In the genomic region with DNA sequence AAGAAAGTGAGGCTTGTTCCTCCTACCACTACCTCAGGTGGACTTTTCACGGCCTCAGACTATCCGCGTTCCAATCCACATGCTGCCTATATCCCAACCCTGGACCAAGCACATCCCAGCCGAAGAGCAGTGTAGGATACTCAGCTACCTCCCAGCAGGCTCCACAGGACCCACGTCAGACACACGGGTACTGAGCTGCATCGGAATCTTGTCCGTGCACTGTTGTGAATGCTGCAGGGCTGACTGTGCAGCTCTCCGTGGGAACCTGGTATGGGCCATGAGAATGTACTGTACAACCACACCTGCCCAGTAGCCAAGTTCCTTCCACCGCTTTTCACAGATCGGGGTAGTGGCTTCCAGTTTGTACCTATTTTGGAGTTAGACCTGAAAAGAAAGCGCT, we compare ENCODE assay signal across 33 cellular contexts. TPM values are rescaled to one million over a fixed set of nuclear protein-coding genes. Genes with fewer than 3 reads are reported as not detected.
DNase-seq lines count a peak whose midpoint lies in the region; ATAC-seq, FAIRE-seq and TF ChIP-seq lines count a peak whose summit lies in the region.
"Had no signal": no experiment of that assay in that cellular context is flagged by ENCODE, and none has a peak within 500 bp of the region (broad histone marks: within the 10 kb centered on the region; RNA-seq: fewer than 3 reads in every experiment).

No MANE protein-coding gene starts in this region.

- POLR2A ChIA-PET in K562 (lab: Yijun Ruan, JAX) = interaction anchor here (0.6 to 0.7 kb wide), 2 partner anchors 29 to 171 kb away, joined by 3 read pairs; no protein-coding TSS in a partner anchor
- POLR2A ChIA-PET in H1 (lab: Charles Lee; ENCODE audit: partially characterized antibody) = no interaction called here

- H3K79me2 ChIP-seq in K562 (ENCODE audit: control insufficient read depth, insufficient read depth, low read length) (no peaks in the 10 kb centered on the region), H1 (ENCODE audit: control insufficient read depth in 1 of 2, insufficient read depth in 2 of 2, low read length in 2 of 2) (no peaks in the 10 kb centered on the region), trophoblast cell (ENCODE audit: control insufficient read depth, insufficient read depth, low read length, poor library complexity) (no peaks in the 10 kb centered on the region)

- no peak overlapping the region for H4K5ac ChIP-seq in H1 (ENCODE audit: insufficient read length, low read depth, low read length)

- no peaks in the 10 kb centered on the region for H3K36me3 Mint-ChIP-seq in activated T-helper 1 cell treated with anti-CD3 and anti-CD28 coated beads, Interleukin-12 subunit alpha, Interleukin-12 subunit beta, Interleukin-2, Interleukin-4 antibody, amounts not matched to agents 30 ng/mL and 10 ng/mL and 1 ng/mL, durations not matched to agents 14 hours and 24 hours and 36 hours (ENCODE audit: low read depth)
- H3K36me3 Mint-ChIP-seq in activated CD4-positive, alpha-beta T cell treated with anti-CD3 and anti-CD28 coated beads, Interleukin-2, amount 10 ng/mL, durations not matched to agents 24 days and 14 days (ENCODE audit: low read depth) = no peaks in the 10 kb centered on the region
- H3K36me3 Mint-ChIP-seq: CD14-positive monocyte; CD4-positive, alpha-beta memory T cell; CD4-positive, CD25-positive, alpha-beta regulatory T cell; CD8-positive, alpha-beta memory T cell had no signal

- intact Hi-C loops in K562 (cut with micrococcal nuclease) = no loop called here
- intact Hi-C loops in activated T-helper 1 cell treated with anti-CD3 and anti-CD28 coated beads, Interleukin-12 subunit alpha, Interleukin-12 subunit beta, Interleukin-2, Interleukin-4 antibody, amounts not matched to agents 30 ng/mL and 10 ng/mL and 1 ng/mL, durations not matched to agents 14 hours and 24 hours and 36 hours (cut with micrococcal nuclease) = no loop called here
- intact Hi-C loops in activated CD4-positive, alpha-beta T cell treated with anti-CD3 and anti-CD28 coated beads, Interleukin-2, amount 10 ng/mL, durations not matched to agents 24 days and 14 days (cut with micrococcal nuclease) = no loop called here

- no peaks in the 10 kb centered on the region for H3K36me3 ChIP-seq in K562 (ENCODE audit: control insufficient read depth, insufficient read depth, low read length)
- no peaks in the 10 kb centered on the region for H3K36me3 ChIP-seq in H1 (ENCODE audit: control insufficient read depth in 2 of 4, insufficient read depth in 4 of 4, low read length in 3 of 4)
- no peaks in the 10 kb centered on the region for H3K36me3 ChIP-seq in trophoblast cell (ENCODE audit: control insufficient read depth in 1 of 2, insufficient read depth in 2 of 2, low read length in 2 of 2)
- H3K36me3 ChIP-seq: BE2C, BLaER1 had no signal

- no peaks in the 10 kb centered on the region for H4K20me1 ChIP-seq in K562 (replicated peaks; ENCODE audit: control insufficient read depth, insufficient read depth, low read length)
- no peaks in the 10 kb centered on the region for H4K20me1 ChIP-seq in H1 (replicated peaks in 1 of 2; ENCODE audit: control insufficient read depth in 1 of 2, insufficient read depth in 2 of 2, low read length in 2 of 2)
- H4K20me1 ChIP-seq: BLaER1 had no signal

- H3K27me3 ChIP-seq in K562 (ENCODE audit: control insufficient read depth in 2 of 2, insufficient read depth in 2 of 2, low read length in 2 of 2) = no peaks in the 10 kb centered on the region
- no peaks in the 10 kb centered on the region for H3K27me3 ChIP-seq in H1 (replicated peaks in 1 of 4; ENCODE audit: control insufficient read depth in 3 of 4, extremely low read depth in 1 of 4, insufficient read depth in 3 of 4, low read length in 3 of 4)
- no peaks in the 10 kb centered on the region for H3K27me3 ChIP-seq in trophoblast cell (ENCODE audit: insufficient read depth, low read length)
- H3K27me3 ChIP-seq: BE2C, BLaER1 had no signal

- CTCF ChIA-PET in K562 (lab: Yijun Ruan, JAX; ENCODE audit: low intra/inter-chr PET ratio) (no interaction called here), H1 (lab: Charles Lee; ENCODE audit: partially characterized antibody) (no interaction called here)

- no peak overlapping the region for H3K4ac ChIP-seq in H1 (replicated peaks; ENCODE audit: insufficient read length, low read depth, low read length)
- no peak overlapping the region for H3K4ac ChIP-seq in trophoblast cell (ENCODE audit: low read depth, low read length)

- H3K4me1 Mint-ChIP-seq in activated T-helper 1 cell treated with anti-CD3 and anti-CD28 coated beads, Interleukin-12 subunit alpha, Interleukin-12 subunit beta, Interleukin-2, Interleukin-4 antibody, amounts not matched to agents 30 ng/mL and 10 ng/mL and 1 ng/mL, durations not matched to agents 14 hours and 24 hours and 36 hours (ENCODE audit: low read depth) = no peaks in the 10 kb centered on the region
- peaks cover 2% of the 10 kb centered on the region for H3K4me1 Mint-ChIP-seq in activated CD4-positive, alpha-beta T cell treated with anti-CD3 and anti-CD28 coated beads, Interleukin-2, amount 10 ng/mL, durations not matched to agents 24 days and 14 days
- H3K4me1 Mint-ChIP-seq: CD4-positive, CD25-positive, alpha-beta regulatory T cell had no signal

- H3K27ac ChIP-seq in K562 (ENCODE audit: extremely low read depth, low read depth, low read length) = no peak overlapping the region
- H3K27ac ChIP-seq in H1 (ENCODE audit: low read depth, low read length) = no peak overlapping the region
- no peak overlapping the region for H3K27ac ChIP-seq in trophoblast cell (ENCODE audit: low read depth, low read length)
- H3K27ac ChIP-seq: BLaER1 had no signal

- no peak overlapping the region for H3K27ac Mint-ChIP-seq in activated T-helper 1 cell treated with anti-CD3 and anti-CD28 coated beads, Interleukin-12 subunit alpha, Interleukin-12 subunit beta, Interleukin-2, Interleukin-4 antibody, amounts not matched to agents 30 ng/mL and 10 ng/mL and 1 ng/mL, durations not matched to agents 14 hours and 24 hours and 36 hours
- H3K27ac Mint-ChIP-seq in activated CD4-positive, alpha-beta T cell treated with anti-CD3 and anti-CD28 coated beads, Interleukin-2, amount 10 ng/mL, durations not matched to agents 24 days and 14 days = no peak overlapping the region
- H3K27ac Mint-ChIP-seq: CD4-positive, alpha-beta memory T cell; CD4-positive, CD25-positive, alpha-beta regulatory T cell; CD8-positive, alpha-beta memory T cell had no signal

- H3K9me3 ChIP-seq in K562 (replicated peaks; ENCODE audit: control insufficient read depth, insufficient read depth, low read depth, low read length) (no peaks in the 10 kb centered on the region), H1 (ENCODE audit: insufficient read depth in 2 of 2, low read depth in 1 of 2, low read length in 1 of 2) (no peaks in the 10 kb centered on the region), trophoblast cell (ENCODE audit: insufficient read depth, low read depth, low read length) (no peaks in the 10 kb centered on the region)
- H3K9me3 ChIP-seq: BE2C, BLaER1 had no signal

- H3K4me1 ChIP-seq in K562 (replicated peaks in 1 of 2; ENCODE audit: control insufficient read depth in 2 of 2, insufficient read depth in 2 of 2, low read length in 2 of 2) (peaks cover 0 to 14% of the 10 kb centered on the region in 2 experiments; a peak in 2 of 5 replicates), H1 (replicated peaks in 1 of 4; ENCODE audit: control insufficient read depth in 3 of 4, insufficient read depth in 4 of 4, low read length in 3 of 4) (no peaks in the 10 kb centered on the region), trophoblast cell (ENCODE audit: control insufficient read depth in 1 of 2, insufficient read depth in 2 of 2, low read length in 2 of 2) (no peaks in the 10 kb centered on the region)
- H3K4me1 ChIP-seq: BE2C, BLaER1 had no signal

- TF ChIP-seq RAD21 in K562 (CRISPR knock-in tag; conservative IDR thresholded peaks at IDR 0.05 in 1 of 2, IDR thresholded peaks at IDR 0.05 in 1 of 2) = no peak
- TF ChIP-seq RAD21 in H1 (IDR thresholded peaks at IDR 0.05 in 1 of 2, conservative IDR thresholded peaks at IDR 0.05 in 1 of 2; ENCODE audit: low read depth in 2 of 2, low read length in 2 of 2) = no peak

- no peak overlapping the region for H2BK5ac ChIP-seq in H1 (ENCODE audit: low read depth, low read length)
- no peak overlapping the region for H2BK5ac ChIP-seq in trophoblast cell (ENCODE audit: low read depth, low read length, poor library complexity)

- H4K91ac ChIP-seq in H1 (replicated peaks; ENCODE audit: insufficient read length, low read length) (no peak overlapping the region), trophoblast cell (ENCODE audit: low read depth, low read length) (no peak overlapping the region)

- H3K56ac ChIP-seq in H1 (replicated peaks; ENCODE audit: insufficient read length, low read depth, low read length) = no peak overlapping the region

- no peak overlapping the region for H4K8ac ChIP-seq in H1 (ENCODE audit: extremely low read depth, insufficient read depth, low read length)
- H4K8ac ChIP-seq in trophoblast cell (ENCODE audit: low read depth, low read length) = no peak overlapping the region

- ATAC-seq in K562 = 0 out of 3 replicates have a peak, but pooled peaks have one; percentile 21
- ATAC-seq: GM12878 had no signal

- H3K23me2 ChIP-seq in H1 (ENCODE audit: low read depth, low read length) = no peaks in the 10 kb centered on the region

- no peak overlapping the region for H2AK5ac ChIP-seq in H1 (ENCODE audit: low read depth, low read length)
- no peak overlapping the region for H2AK5ac ChIP-seq in trophoblast cell (ENCODE audit: low read length)

- H2BK15ac ChIP-seq in H1 (ENCODE audit: low read length) = no peak overlapping the region

- H3K18ac ChIP-seq in H1 (ENCODE audit: extremely low read depth, low read length) = no peak overlapping the region
- no peak overlapping the region for H3K18ac ChIP-seq in trophoblast cell (ENCODE audit: low read length)

- no peaks in the 10 kb centered on the region for H3K9me1 ChIP-seq in K562 (ENCODE audit: control insufficient read depth, insufficient read depth, low read length)

- H3K4me3 ChIP-seq in K562 (no peak overlapping the region), H1 (ENCODE audit: extremely low read depth in 1 of 4, insufficient read depth in 2 of 4, low read depth in 3 of 4, low read length in 4 of 4) (no peak overlapping the region), trophoblast cell (ENCODE audit: low read depth, low read length) (no peak overlapping the region)
- H3K4me3 ChIP-seq: BLaER1, GM12878 had no signal

- BruUV-seq in K562 (replicated peaks; lab: Mats Ljungman, UMichigan) = no TSS peak

- H4K12ac ChIP-seq in trophoblast cell (ENCODE audit: low read depth, low read length) = no peak overlapping the region

- H3K27me3 Mint-ChIP-seq in activated T-helper 1 cell treated with anti-CD3 and anti-CD28 coated beads, Interleukin-12 subunit alpha, Interleukin-12 subunit beta, Interleukin-2, Interleukin-4 antibody, amounts not matched to agents 30 ng/mL and 10 ng/mL and 1 ng/mL, durations not matched to agents 14 hours and 24 hours and 36 hours (ENCODE audit: insufficient read depth) = peaks cover 21% of the 10 kb centered on the region
- H3K27me3 Mint-ChIP-seq in activated CD4-positive, alpha-beta T cell treated with anti-CD3 and anti-CD28 coated beads, Interleukin-2, amount 10 ng/mL, durations not matched to agents 24 days and 14 days = peaks cover 18% of the 10 kb centered on the region

- H2BK20ac ChIP-seq in H1 (ENCODE audit: low read length) = no peak overlapping the region

- in situ Hi-C loops in K562 (cut with MboI) = no loop called here

- H2BK120ac ChIP-seq in H1 (replicated peaks; ENCODE audit: low read depth, low read length) (no peak overlapping the region), trophoblast cell (ENCODE audit: insufficient read depth, low read length, poor library complexity) (no peak overlapping the region)

- H3K23ac ChIP-seq in H1 (ENCODE audit: insufficient read length) (no peak overlapping the region), trophoblast cell (ENCODE audit: low read length) (no peak overlapping the region)

- no peak for TF ChIP-seq EP300 in K562 (IDR thresholded peaks at IDR 0.05; ENCODE audit: low read length)
- no peak for TF ChIP-seq EP300 in H1 (IDR thresholded peaks at IDR 0.05; ENCODE audit: borderline replicate concordance in 1 of 2, low read depth in 2 of 2, low read length in 2 of 2)

- H3K9ac ChIP-seq in K562 (ENCODE audit: insufficient read depth in 1 of 2, low read depth in 2 of 2, low read length in 2 of 2) (peak overlapping the region in 1 of 2 experiments; percentile 6; a peak in 1 of 4 replicates), H1 (replicated peaks in 1 of 4; ENCODE audit: extremely low read depth in 1 of 4, low read depth in 3 of 4, low read length in 3 of 4) (no peak overlapping the region), trophoblast cell (ENCODE audit: low read length) (no peak overlapping the region)
- H3K9ac ChIP-seq: BLaER1 had no signal

- FAIRE-seq in K562 (lab: Jason Lieb, UNC) = no peak
- no peak for FAIRE-seq in H1 (lab: Jason Lieb, UNC)
- peak; percentile 32 for FAIRE-seq in urothelium cell line (lab: Jason Lieb, UNC)
- FAIRE-seq: A204.1, GM12878, GM12892, GM18507 had no signal

- H3K79me1 ChIP-seq in H1 (ENCODE audit: low read depth, low read length) (no peaks in the 10 kb centered on the region), trophoblast cell (ENCODE audit: low read length) (no peaks in the 10 kb centered on the region)

- H3K4me2 ChIP-seq in K562 (ENCODE audit: insufficient read depth, low read length) (no peak overlapping the region), H1 (ENCODE audit: insufficient read depth in 1 of 2, low read depth in 2 of 2, low read length in 2 of 2) (no peak overlapping the region), trophoblast cell (ENCODE audit: low read length) (no peak overlapping the region)
- H3K4me2 ChIP-seq: BLaER1 had no signal

- TF ChIP-seq CTCF in K562 (IDR thresholded peaks at IDR 0.05 in 2 of 3, conservative IDR thresholded peaks at IDR 0.05 in 1 of 3; ENCODE audit: insufficient read depth in 2 of 3, low read depth in 1 of 3, low read length in 3 of 3) (no peak), H1 (IDR thresholded peaks at IDR 0.05; ENCODE audit: control extremely low read depth in 1 of 3, insufficient read depth in 1 of 3, low read depth in 1 of 3, low read length in 3 of 3) (no peak)

- H2AFZ ChIP-seq in K562 (ENCODE audit: low read depth, low read length) (peak overlapping the region; percentile 17), H1 (ENCODE audit: low read length) (0 out of 2 replicates have a peak overlapping the region, but pooled peaks have one; percentile 62), trophoblast cell (ENCODE audit: insufficient read depth, low read length, poor library complexity) (no peak overlapping the region)

- 56% methylated on average over 12 of the region's 12 CpGs for WGBS in K562 (ENCODE audit: insufficient coverage, low coverage, missing lambda C conversion rate)
- 91% methylated on average over 12 of the region's 12 CpGs; no CpG with 5 or more reads in 1 of the 2 experiments for WGBS in H1 (ENCODE audit: extremely low coverage in 1 of 2, insufficient coverage in 1 of 2, insufficient read length in 1 of 2, insufficient replicate concordance in 2 of 2, low coverage in 1 of 2, low lambda C conversion rate in 2 of 2, missing lambda C conversion rate in 1 of 2), 2 experiments
- WGBS in trophoblast cell (ENCODE audit: extremely low coverage, insufficient coverage, insufficient read length) = no CpG with 5 or more reads among the region's 12 CpGs

- no peaks in the 10 kb centered on the region for H3K9me3 Mint-ChIP-seq in activated T-helper 1 cell treated with anti-CD3 and anti-CD28 coated beads, Interleukin-12 subunit alpha, Interleukin-12 subunit beta, Interleukin-2, Interleukin-4 antibody, amounts not matched to agents 30 ng/mL and 10 ng/mL and 1 ng/mL, durations not matched to agents 14 hours and 24 hours and 36 hours
- H3K9me3 Mint-ChIP-seq in activated CD4-positive, alpha-beta T cell treated with anti-CD3 and anti-CD28 coated beads, Interleukin-2, amount 10 ng/mL, durations not matched to agents 24 days and 14 days = no peaks in the 10 kb centered on the region
- H3K9me3 Mint-ChIP-seq: CD4-positive, alpha-beta memory T cell; CD8-positive, alpha-beta memory T cell had no signal

- DNase-seq in K562 (ENCODE audit: extremely low read depth in 1 of 4, low spot score in 3 of 4) (no peak), H1 (ENCODE audit: low read depth in 1 of 2, low spot score in 2 of 2) (peak in 1 of 2 experiments; percentile 13), trophoblast cell (peak; percentile 90 to 92), urothelium cell line (ENCODE audit: low spot score) (no peak), kidney glomerular epithelial cell (lab: John Stamatoyannopoulos, UW) (no peak), dermis blood vessel endothelial cell (no peak)
- DNase-seq in activated T-helper 1 cell treated with anti-CD3 and anti-CD28 coated beads, Interleukin-12 subunit alpha, Interleukin-12 subunit beta, Interleukin-2, Interleukin-4 antibody, amounts not matched to agents 30 ng/mL and 10 ng/mL and 1 ng/mL, durations not matched to agents 14 hours and 24 hours and 36 hours (ENCODE audit: low spot score) = no peak
- no peak for DNase-seq in activated CD4-positive, alpha-beta T cell treated with anti-CD3 and anti-CD28 coated beads, Interleukin-2, amount 10 ng/mL, durations not matched to agents 24 days and 14 days
- DNase-seq: 8988T; ACHN; BE2C; C1 segment of cervical spinal cord; CD4-positive, alpha-beta memory T cell; CD4-positive, CD25-positive, alpha-beta regulatory T cell; CD8-positive, alpha-beta memory T cell; COR-L47; DMS 273 treated with DMSO at 0.1 percent for 48 hours; DMS153; DMS53; DMS79; DND-41; EL; GDM1 had no signal

- H2BK12ac ChIP-seq in H1 (ENCODE audit: low read depth, low read length) = no peak overlapping the region
- H2BK12ac ChIP-seq in trophoblast cell (ENCODE audit: low read length) = no peak overlapping the region

- H3K4me3 Mint-ChIP-seq in activated T-helper 1 cell treated with anti-CD3 and anti-CD28 coated beads, Interleukin-12 subunit alpha, Interleukin-12 subunit beta, Interleukin-2, Interleukin-4 antibody, amounts not matched to agents 30 ng/mL and 10 ng/mL and 1 ng/mL, durations not matched to agents 14 hours and 24 hours and 36 hours = no peak overlapping the region
- no peak overlapping the region for H3K4me3 Mint-ChIP-seq in activated CD4-positive, alpha-beta T cell treated with anti-CD3 and anti-CD28 coated beads, Interleukin-2, amount 10 ng/mL, durations not matched to agents 24 days and 14 days
- H3K4me3 Mint-ChIP-seq: CD14-positive monocyte; CD4-positive, alpha-beta memory T cell; CD4-positive, CD25-positive, alpha-beta regulatory T cell; CD8-positive, alpha-beta memory T cell had no signal

- H3K14ac ChIP-seq in H1 (ENCODE audit: insufficient read length) (no peak overlapping the region), trophoblast cell (ENCODE audit: low read length) (no peak overlapping the region)

- TF ChIP-seq POLR2A in K562 (conservative IDR thresholded peaks at IDR 0.05) = no peak
- TF ChIP-seq POLR2A in H1 (IDR thresholded peaks at IDR 0.05; ENCODE audit: control extremely low read depth in 1 of 2, low read depth in 2 of 2, low read length in 2 of 2) = no peak

RNA-seq across cellular contexts. Expression of gene IL37, which starts 22.3 kb away (rescaled TPM):
- not detected in 2 replicates for total RNA-seq in K562 (2011; cell fraction: chromatin; rRNA removed; ENCODE audit: low replicate concordance)
- not detected in 2 replicates for total RNA-seq in K562 (2011; cell fraction: nucleolus; rRNA removed)
- not detected in 2 replicates for total RNA-seq in K562 (2011; cell fraction: nucleoplasm; rRNA removed)
- total RNA-seq in K562 (2014; rRNA removed) = not detected in 2 replicates
- not detected in 2 replicates for total RNA-seq in K562 (2014; rRNA removed; fragmentation: Illumina TruSeq; extraction: Trizol)
- not detected in 2 replicates for total RNA-seq in K562 (2015; rRNA removed; fragmentation: Illumina TruSeq; extraction: Trizol)
- not detected in 2 replicates for total RNA-seq in K562 (2021)
- polyA plus RNA-seq in K562 (2011; rRNA removed) = not detected in 2 replicates
- polyA plus RNA-seq in K562 (2011; cell fraction: cytosol; rRNA removed) = 0.09 TPM in 1 of 2 replicates, not detected in the other
- 0.48 TPM in 1 of 2 replicates, not detected in the other for polyA plus RNA-seq in K562 (2011; cell fraction: nucleus; rRNA removed)
- polyA plus RNA-seq in K562 (2012) = not detected in 2 replicates
- not detected in 2 replicates for polyA plus RNA-seq in K562 (2014; fragmentation: Illumina TruSeq; extraction: Trizol)
- polyA plus RNA-seq in K562 (2014; fragmentation: Nextera tagmentation; extraction: Ambion mirVana) = not detected
- polyA plus RNA-seq in K562 (2014; rRNA removed) = not detected in 2 replicates
- not detected in 2 replicates for polyA minus RNA-seq in K562 (2011; rRNA and poly(A)+ RNA removed)
- not detected in 2 replicates for polyA minus RNA-seq in K562 (2011; cell fraction: cytosol; rRNA and poly(A)+ RNA removed)
- polyA minus RNA-seq in K562 (2011; cell fraction: nucleus; rRNA and poly(A)+ RNA removed) = not detected in 2 replicates
- not detected in 2 replicates for total RNA-seq in H1 (2021; fragmentation: NEBNext Ultra II Directional; extraction: Animal tissue kit (Norgen Biotek cat#: 25700))
- 0.14 and 0.18 TPM in 2 replicates for polyA plus RNA-seq in H1 (2011; rRNA removed)
- 0.26 TPM for polyA plus RNA-seq in H1 (2011; cell fraction: cytosol; rRNA removed)
- polyA plus RNA-seq in H1 (2011; cell fraction: nucleus; rRNA removed) = 0.50 TPM
- polyA plus RNA-seq in H1 (2012, experiment 1 of 2) = not detected in 4 replicates
- not detected for polyA plus RNA-seq in H1 (2012, experiment 2 of 2)
- 0.12 TPM for polyA plus RNA-seq in H1 (2013, experiment 1 of 2)
- polyA plus RNA-seq in H1 (2013, experiment 2 of 2) = 0.09 TPM
- polyA minus RNA-seq in H1 (2011; rRNA and poly(A)+ RNA removed) = not detected in 2 replicates
- not detected for polyA minus RNA-seq in H1 (2011; cell fraction: cytosol; rRNA and poly(A)+ RNA removed)
- not detected for polyA minus RNA-seq in H1 (2011; cell fraction: nucleus; rRNA and poly(A)+ RNA removed)
- polyA plus RNA-seq in trophoblast cell (2013) = 0.07 TPM in 1 of 2 replicates, not detected in the other
- not detected in 2 replicates for total RNA-seq in activated T-helper 1 cell treated with anti-CD3 and anti-CD28 coated beads, Interleukin-12 subunit alpha, Interleukin-12 subunit beta, Interleukin-2, Interleukin-4 antibody, amounts not matched to agents 30 ng/mL and 10 ng/mL and 1 ng/mL, durations not matched to agents 14 hours and 24 hours and 36 hours
- total RNA-seq in dermis blood vessel endothelial cell = not detected in 2 replicates
- not detected in 2 replicates for total RNA-seq in activated CD4-positive, alpha-beta T cell treated with anti-CD3 and anti-CD28 coated beads, Interleukin-2, amount 10 ng/mL, durations not matched to agents 24 days and 14 days
- total RNA-seq: A673; CD4-positive, alpha-beta memory T cell; CD4-positive, CD25-positive, alpha-beta regulatory T cell; CD8-positive, alpha-beta memory T cell; Daoy; G401; GM12878 had no signal
- polyA plus RNA-seq: AG04450; CD14-positive monocyte; CD4-positive, alpha-beta memory T cell; CD4-positive, CD25-positive, alpha-beta regulatory T cell; CD8-positive, alpha-beta memory T cell had no signal

RNA-seq across cellular contexts. Expression of gene IL36G, which starts 44.5 kb away (rescaled TPM):
- not detected in 2 replicates for total RNA-seq in K562 (2011; cell fraction: chromatin; rRNA removed; ENCODE audit: low replicate concordance)
- total RNA-seq in K562 (2011; cell fraction: nucleolus; rRNA removed) = not detected in 2 replicates
- not detected in 2 replicates for total RNA-seq in K562 (2011; cell fraction: nucleoplasm; rRNA removed)
- total RNA-seq in K562 (2014; rRNA removed) (not detected in 2 replicates), K562 (2014; rRNA removed; fragmentation: Illumina TruSeq; extraction: Trizol) (not detected in 2 replicates), K562 (2015; rRNA removed; fragmentation: Illumina TruSeq; extraction: Trizol) (not detected in 2 replicates), K562 (2021) (not detected in 2 replicates), dermis blood vessel endothelial cell (not detected in 2 replicates)
- polyA plus RNA-seq in K562 (2011; rRNA removed) (not detected in 2 replicates), K562 (2014; fragmentation: Illumina TruSeq; extraction: Trizol) (not detected in 2 replicates), K562 (2014; fragmentation: Nextera tagmentation; extraction: Ambion mirVana) (not detected), K562 (2014; rRNA removed) (not detected in 2 replicates), H1 (2011; rRNA removed) (0.06 and 0.39 TPM in 2 replicates)
- polyA plus RNA-seq in K562 (2011; cell fraction: cytosol; rRNA removed) = not detected in 2 replicates
- 0.46 TPM in 1 of 2 replicates, not detected in the other for polyA plus RNA-seq in K562 (2011; cell fraction: nucleus; rRNA removed)
- 0.10 TPM in 1 of 2 replicates, not detected in the other for polyA plus RNA-seq in K562 (2012)
- polyA minus RNA-seq in K562 (2011; rRNA and poly(A)+ RNA removed) = not detected in 2 replicates
- polyA minus RNA-seq in K562 (2011; cell fraction: cytosol; rRNA and poly(A)+ RNA removed) = not detected in 2 replicates
- polyA minus RNA-seq in K562 (2011; cell fraction: nucleus; rRNA and poly(A)+ RNA removed) = not detected in 2 replicates
- not detected in 2 replicates for total RNA-seq in H1 (2021; fragmentation: NEBNext Ultra II Directional; extraction: Animal tissue kit (Norgen Biotek cat#: 25700))
- 0.08 TPM for polyA plus RNA-seq in H1 (2011; cell fraction: cytosol; rRNA removed)
- polyA plus RNA-seq in H1 (2011; cell fraction: nucleus; rRNA removed) = 0.68 TPM
- not detected in 4 replicates for polyA plus RNA-seq in H1 (2012, experiment 1 of 2)
- polyA plus RNA-seq in H1 (2012, experiment 2 of 2) = not detected
- polyA plus RNA-seq in H1 (2013, experiment 1 of 2) = not detected
- not detected for polyA plus RNA-seq in H1 (2013, experiment 2 of 2)
- not detected in 2 replicates for polyA minus RNA-seq in H1 (2011; rRNA and poly(A)+ RNA removed)
- polyA minus RNA-seq in H1 (2011; cell fraction: cytosol; rRNA and poly(A)+ RNA removed) = not detected
- not detected for polyA minus RNA-seq in H1 (2011; cell fraction: nucleus; rRNA and poly(A)+ RNA removed)
- polyA plus RNA-seq in trophoblast cell (2013) = 0.05 TPM in 1 of 2 replicates, not detected in the other
- total RNA-seq in activated T-helper 1 cell treated with anti-CD3 and anti-CD28 coated beads, Interleukin-12 subunit alpha, Interleukin-12 subunit beta, Interleukin-2, Interleukin-4 antibody, amounts not matched to agents 30 ng/mL and 10 ng/mL and 1 ng/mL, durations not matched to agents 14 hours and 24 hours and 36 hours = not detected in 2 replicates
- total RNA-seq in activated CD4-positive, alpha-beta T cell treated with anti-CD3 and anti-CD28 coated beads, Interleukin-2, amount 10 ng/mL, durations not matched to agents 24 days and 14 days = not detected in 2 replicates
- total RNA-seq: A673; CD4-positive, alpha-beta memory T cell; CD4-positive, CD25-positive, alpha-beta regulatory T cell; CD8-positive, alpha-beta memory T cell; G401; GM12878 had no signal
- polyA plus RNA-seq: AG04450; CD14-positive monocyte; CD4-positive, alpha-beta memory T cell; CD4-positive, CD25-positive, alpha-beta regulatory T cell; CD8-positive, alpha-beta memory T cell had no signal

Comparison
In these comparisons a context has a peak if more than half of its experiments do, and no peak if none do; other contexts are left out.
1. DNase-seq: peak in trophoblast cell (2 of 2); none in K562 (0 of 4), urothelium cell line (single experiment), kidney glomerular epithelial cell (single experiment), activated T-helper 1 cell treated with anti-CD3 and anti-CD28 coated beads, Interleukin-12 subunit alpha, Interleukin-12 subunit beta, Interleukin-2, Interleukin-4 antibody, amounts not matched to agents 30 ng/mL and 10 ng/mL and 1 ng/mL, durations not matched to agents 14 hours and 24 hours and 36 hours (single experiment), dermis blood vessel endothelial cell (single experiment) and activated CD4-positive, alpha-beta T cell treated with anti-CD3 and anti-CD28 coated beads, Interleukin-2, amount 10 ng/mL, durations not matched to agents 24 days and 14 days (single experiment).